25 cellular contexts compared by ENCODE assay signal in genomic region chrY:8452963-8453362, GRCh38.
"Had no signal": no experiment of that assay in that cellular context is flagged by ENCODE, and none has a peak within 500 bp of the region (broad histone marks: within the 10 kb centered on the region; RNA-seq: fewer than 3 reads in every experiment).

No MANE protein-coding gene starts in this region.

- H3K4me3 ChIP-seq: colonic mucosa, esophagus squamous epithelium, lower lobe of right lung, prostate gland, right atrium auricular region, smooth muscle cell, suprapubic skin, transverse colon, upper lobe of right lung, uterus had no signal

- H3K27ac Mint-ChIP-seq: dendritic cell treated with granulocyte-macrophage colony-stimulating factor and Interleukin-4, amounts not matched to agents 40 ng/mL and 50 ng/mL, for 4 days; endodermal cell; naive thymus-derived CD8-positive, alpha-beta T cell; nephron progenitor cell; stimulated activated memory B cell treated with anti-CD40 and anti-IgM and Interleukin-4, amounts not matched to agents 10 μg/mL and 1 μg/mL and 100 μg/mL, for 72 hours; stimulated activated naive CD8-positive, alpha-beta T cell treated with anti-CD3 and anti-CD28 coated beads, Interleukin-15, Interleukin-2, amounts not matched to agents 100 ng/mL and 50 ng/mL, for 24 hours had no signal

- ATAC-seq: left ventricle myocardium superior; lower lobe of right lung; naive thymus-derived CD8-positive, alpha-beta T cell; sciatic nerve; stimulated activated memory B cell treated with anti-CD40 and anti-IgM and Interleukin-4, amounts not matched to agents 10 μg/mL and 1 μg/mL and 100 μg/mL, for 72 hours; upper lobe of right lung had no signal

- H3K4me3 Mint-ChIP-seq: dendritic cell treated with granulocyte-macrophage colony-stimulating factor and Interleukin-4, amounts not matched to agents 40 ng/mL and 50 ng/mL, for 4 days; endodermal cell; naive thymus-derived CD8-positive, alpha-beta T cell; nephron progenitor cell; stimulated activated memory B cell treated with anti-CD40 and anti-IgM and Interleukin-4, amounts not matched to agents 10 μg/mL and 1 μg/mL and 100 μg/mL, for 72 hours; stimulated activated naive CD8-positive, alpha-beta T cell treated with anti-CD3 and anti-CD28 coated beads, Interleukin-15, Interleukin-2, amounts not matched to agents 100 ng/mL and 50 ng/mL, for 24 hours had no signal

- H3K9me3 Mint-ChIP-seq: endodermal cell; nephron progenitor cell; stimulated activated naive CD8-positive, alpha-beta T cell treated with anti-CD3 and anti-CD28 coated beads, Interleukin-15, Interleukin-2, amounts not matched to agents 100 ng/mL and 50 ng/mL, for 24 hours had no signal

- H3K4me1 Mint-ChIP-seq: endodermal cell; naive thymus-derived CD8-positive, alpha-beta T cell; nephron progenitor cell; stimulated activated memory B cell treated with anti-CD40 and anti-IgM and Interleukin-4, amounts not matched to agents 10 μg/mL and 1 μg/mL and 100 μg/mL, for 72 hours had no signal

- H3K36me3 Mint-ChIP-seq: naive thymus-derived CD8-positive, alpha-beta T cell; stimulated activated memory B cell treated with anti-CD40 and anti-IgM and Interleukin-4, amounts not matched to agents 10 μg/mL and 1 μg/mL and 100 μg/mL, for 72 hours had no signal

- DNase-seq: colonic mucosa; effector CD8-positive, alpha-beta T cell; endodermal cell; erythroblast; esophagus squamous epithelium; head of caudate nucleus; left ventricle myocardium superior; lower lobe of right lung; naive thymus-derived CD8-positive, alpha-beta T cell; nephron progenitor cell; nucleus accumbens; stimulated activated CD4-positive, alpha-beta T cell treated with anti-CD3 and anti-CD28 coated beads, Interleukin-12 subunit alpha, Interleukin-12 subunit beta, amount 100 ng/mL, for 4 hours; stimulated activated CD4-positive, alpha-beta T cell treated with anti-CD3 and anti-CD28 coated beads, Interleukin-2, amount 100 ng/mL, for 24 hours; stimulated activated CD4-positive, alpha-beta T cell treated with anti-CD3 and anti-CD28 coated beads, Interleukin-4, amount 100 ng/mL, for 24 hours; transverse colon; upper lobe of right lung; uterus had no signal

- H3K27me3 Mint-ChIP-seq: dendritic cell treated with granulocyte-macrophage colony-stimulating factor and Interleukin-4, amounts not matched to agents 40 ng/mL and 50 ng/mL, for 4 days had no signal
